ENCODE assay signal across 8 cellular contexts in genomic region chr20:62301773-62302340, GRCh38.
DNase-seq lines count a peak whose midpoint lies in the region; ATAC-seq and TF ChIP-seq lines count a peak whose summit lies in the region.

No MANE protein-coding gene starts in this region.

- ATAC-seq in HG02973 (IDR thresholded peaks at IDR 0.05; ENCODE audit: unreplicated experiment) (peak; percentile 30), GM18861 (IDR thresholded peaks at IDR 0.05; ENCODE audit: unreplicated experiment) (no peak)

- peak; percentile 93 for TF ChIP-seq CTCF in GM12875 (IDR thresholded peaks at IDR 0.05; ENCODE audit: borderline replicate concordance, insufficient read depth, low read depth, low read length)
- TF ChIP-seq CTCF in astrocyte of the cerebellum (IDR thresholded peaks at IDR 0.05; ENCODE audit: low read depth, low read length, missing control alignments), result peak; percentile 91

- DNase-seq in NCI-H2029 treated with DMSO at 0.1 percent for 48 hours (lab: John Stamatoyannopoulos, UW) (peak; percentile 67), T-helper 9 cell (peak; percentile 80), astrocyte of the cerebellum (ENCODE audit: low read depth) (peak; percentile 80), hypothalamus (lab: John Stamatoyannopoulos, UW) (peak; percentile 27 to 88 (median 71)), retina (peak; percentile 90)

- in situ Hi-C loops in astrocyte of the cerebellum (cut with HindIII; ENCODE audit: low sequenced_read_pairs), result no loop called here

- peak overlapping the region; percentile 63 for H3K4me3 ChIP-seq in GM12875 (ENCODE audit: low read depth, low read length)
- H3K4me3 ChIP-seq in astrocyte of the cerebellum (ENCODE audit: low read depth, low read length), result peak overlapping the region; percentile 70
